ENCODE assay signal across 9 cellular contexts in genomic region chr7:93189235-93189634, GRCh38. TPM values are rescaled to one million over a fixed set of nuclear protein-coding genes. Genes with fewer than 3 reads are reported as not detected.
"Had no signal": no experiment of that assay in that cellular context is flagged by ENCODE, and none has a peak within 500 bp of the region (broad histone marks: within the 10 kb centered on the region; RNA-seq: fewer than 3 reads in every experiment).

No MANE protein-coding gene starts in this region.

- DNase-seq: GM23248, GOT3, H7, HFFc6, KBM-7 had no signal

- H3K9me3 ChIP-seq: HAP-1 had no signal

- ATAC-seq: HCT116 had no signal

- H3K4me3 ChIP-seq: GM23248, HAP-1 had no signal

- H3K27ac ChIP-seq: GM23248 had no signal

- H3K9ac ChIP-seq: GM23248 had no signal

- FAIRE-seq: HTR-8/SVneo had no signal

- H3K36me3 ChIP-seq: HAP-1 had no signal

- H3K4me1 ChIP-seq: HAP-1 had no signal

- H2AFZ ChIP-seq: GM23248 had no signal

RNA-seq across cellular contexts. Expression of gene HEPACAM2, which starts 37.0 kb away (rescaled TPM):
- total RNA-seq: GM23248, H4, H7 had no signal
- polyA plus RNA-seq: GM23248 had no signal

RNA-seq across cellular contexts. Expression of gene SAMD9L, which starts 41.0 kb away (rescaled TPM):
- total RNA-seq: H7 had no signal
